15 cellular contexts compared by ENCODE assay signal in the genomic region with DNA sequence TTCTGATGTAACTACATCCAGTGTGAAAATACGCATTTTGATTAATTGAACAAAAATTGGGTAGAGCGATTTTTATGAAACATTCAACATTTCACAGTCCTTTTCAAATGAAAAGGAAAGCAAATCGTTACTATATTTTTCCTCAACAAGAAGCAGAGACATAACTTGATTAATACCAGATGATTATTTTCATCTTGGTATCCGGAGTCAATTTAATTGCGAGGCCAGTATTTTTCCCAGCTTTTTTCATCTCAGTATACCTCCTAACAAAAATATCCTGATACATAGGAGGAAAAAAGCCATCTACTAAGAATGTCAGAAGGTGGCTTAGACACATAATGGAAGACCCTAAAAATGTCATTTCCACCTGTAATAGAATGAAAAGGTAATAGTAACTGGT. TPM values are rescaled to one million over a fixed set of nuclear protein-coding genes. Genes with fewer than 3 reads are reported as not detected.
DNase-seq lines count a peak whose midpoint lies in the region; ATAC-seq and TF ChIP-seq lines count a peak whose summit lies in the region.
"Had no signal": no experiment of that assay in that cellular context is flagged by ENCODE, and none has a peak within 500 bp of the region (broad histone marks: within the 10 kb centered on the region; RNA-seq: fewer than 3 reads in every experiment).

No MANE protein-coding gene starts in this region.

- no peaks in the 10 kb centered on the region for H3K27me3 ChIP-seq in BJ (ENCODE audit: control insufficient read depth, insufficient read depth, low read length)
- no peaks in the 10 kb centered on the region for H3K27me3 ChIP-seq in gastroesophageal sphincter
- no peaks in the 10 kb centered on the region for H3K27me3 ChIP-seq in skeletal muscle satellite cell (ENCODE audit: control insufficient read depth, insufficient read depth, low read length)
- peaks cover 41% of the 10 kb centered on the region for H3K27me3 ChIP-seq in trophoblast cell (ENCODE audit: insufficient read depth, low read length)
- H3K27me3 ChIP-seq: upper lobe of right lung had no signal

- no peak for TF ChIP-seq POLR2A in gastroesophageal sphincter (IDR thresholded peaks at IDR 0.05)

- no peak overlapping the region for H4K91ac ChIP-seq in trophoblast cell (ENCODE audit: low read depth, low read length)

- H3K4me3 ChIP-seq in BJ (ENCODE audit: low read depth, low read length) (peak overlapping the region; percentile 68), gastroesophageal sphincter (peak overlapping the region in 1 of 2 donors; percentile 77), skeletal muscle satellite cell (ENCODE audit: low read length) (no peak overlapping the region), trophoblast cell (ENCODE audit: low read depth, low read length) (no peak overlapping the region)

- TF ChIP-seq EP300 in gastroesophageal sphincter (IDR thresholded peaks at IDR 0.05) = no peak

- H3K4me1 Mint-ChIP-seq in T-helper 17 cell = peaks cover 31% of the 10 kb centered on the region

- DNase-seq in BJ (ENCODE audit: low read depth) = no peak
- no peak for DNase-seq in T-helper 17 cell
- DNase-seq in dermis blood vessel endothelial cell = no peak
- no peak for DNase-seq in SKM-1 (lab: John Stamatoyannopoulos, UW; ENCODE audit: unreplicated experiment)
- DNase-seq in SIG-M5 (lab: John Stamatoyannopoulos, UW) = no peak
- no peak for DNase-seq in trophoblast cell
- DNase-seq: activated CD4-positive, alpha-beta T cell treated with anti-CD3 and anti-CD28 coated beads, Interleukin-2, amount 50 U/mL, for 1 hour; activated naive CD4-positive, alpha-beta T cell treated with anti-CD3 and anti-CD28 coated beads for 36 hours; NCI-H146; NCI-H2227 treated with DMSO at 0.1 percent for 48 hours; spleen; upper lobe of right lung had no signal

- H3K4me1 ChIP-seq in gastroesophageal sphincter = peaks cover 1 to 94% (median 16%) of the 10 kb centered on the region in 3 donors
- H3K4me1 ChIP-seq in skeletal muscle satellite cell (ENCODE audit: control insufficient read depth, insufficient read depth, low read length) = peaks cover 77% of the 10 kb centered on the region
- peaks cover 16% of the 10 kb centered on the region in 2 experiments for H3K4me1 ChIP-seq in trophoblast cell (ENCODE audit: control insufficient read depth in 1 of 2, insufficient read depth in 2 of 2, low read length in 2 of 2)

- H3K18ac ChIP-seq in trophoblast cell (ENCODE audit: low read length) = no peak overlapping the region

- no peak overlapping the region for H3K4ac ChIP-seq in trophoblast cell (ENCODE audit: low read depth, low read length)

- no peaks in the 10 kb centered on the region for H3K79me1 ChIP-seq in trophoblast cell (ENCODE audit: low read length)

- H3K4me2 ChIP-seq in skeletal muscle satellite cell (ENCODE audit: low read length) (peak overlapping the region; percentile 94), trophoblast cell (ENCODE audit: low read length) (no peak overlapping the region)

- 23 to 48% methylated on average over 5 of the region's 5 CpGs for WGBS in gastroesophageal sphincter (ENCODE audit: low coverage in 1 of 2), 2 donors
- WGBS in trophoblast cell (ENCODE audit: extremely low coverage, insufficient coverage, insufficient read length) = no CpG with 5 or more reads among the region's 5 CpGs

- no peaks in the 10 kb centered on the region for H3K27me3 Mint-ChIP-seq in T-helper 17 cell

- no peak overlapping the region for H2BK5ac ChIP-seq in trophoblast cell (ENCODE audit: low read depth, low read length, poor library complexity)

- no peaks in the 10 kb centered on the region for H3K79me2 ChIP-seq in trophoblast cell (ENCODE audit: control insufficient read depth, insufficient read depth, low read length, poor library complexity)

- no peak overlapping the region for H2AK5ac ChIP-seq in trophoblast cell (ENCODE audit: low read length)

- no peak overlapping the region for H3K23ac ChIP-seq in trophoblast cell (ENCODE audit: low read length)

- H3K14ac ChIP-seq in trophoblast cell (ENCODE audit: low read length) = no peak overlapping the region

- H3K27ac ChIP-seq in gastroesophageal sphincter (peak overlapping the region; percentile 16 to 98 (median 84)), trophoblast cell (ENCODE audit: low read depth, low read length) (no peak overlapping the region)
- H3K27ac ChIP-seq: parathyroid adenoma, spleen, upper lobe of right lung had no signal

- peaks cover 2% of the 10 kb centered on the region for H3K36me3 Mint-ChIP-seq in T-helper 17 cell (ENCODE audit: low read depth)

- no peak overlapping the region for H3K4me3 Mint-ChIP-seq in T-helper 17 cell
- H3K4me3 Mint-ChIP-seq: activated naive CD4-positive, alpha-beta T cell treated with anti-CD3 and anti-CD28 coated beads for 36 hours had no signal

- H4K12ac ChIP-seq in trophoblast cell (ENCODE audit: low read depth, low read length) = no peak overlapping the region

- no peak overlapping the region for H2BK120ac ChIP-seq in trophoblast cell (ENCODE audit: insufficient read depth, low read length, poor library complexity)

- peaks cover 6% of the 10 kb centered on the region for H3K36me3 ChIP-seq in BJ (ENCODE audit: control insufficient read depth, insufficient read depth, low read length)
- H3K36me3 ChIP-seq in gastroesophageal sphincter = peaks cover 0 to 26% of the 10 kb centered on the region in 2 donors
- H3K36me3 ChIP-seq in skeletal muscle satellite cell (ENCODE audit: insufficient read depth, low read length) = peaks cover 17% of the 10 kb centered on the region
- peaks cover 0 to 4% of the 10 kb centered on the region in 2 experiments for H3K36me3 ChIP-seq in trophoblast cell (ENCODE audit: control insufficient read depth in 1 of 2, insufficient read depth in 2 of 2, low read length in 2 of 2)

- CTCF ChIA-PET in BJ (lab: Yijun Ruan, JAX) = interaction anchor here (0.7 to 1.3 kb wide), 3 partner anchors 12 to 547 kb away, joined by 3 to 5 read pairs (median 3); no protein-coding TSS in a partner anchor

- peak overlapping the region; percentile 87 for H3K9ac ChIP-seq in skeletal muscle satellite cell (ENCODE audit: low read depth, low read length)
- H3K9ac ChIP-seq in trophoblast cell (ENCODE audit: low read length) = no peak overlapping the region
- H3K9ac ChIP-seq: parathyroid adenoma had no signal

- H4K8ac ChIP-seq in trophoblast cell (ENCODE audit: low read depth, low read length) = no peak overlapping the region

- POLR2A ChIA-PET in BJ (lab: Charles Lee) = no interaction called here

- TF ChIP-seq CTCF in BJ (IDR thresholded peaks at IDR 0.05; ENCODE audit: insufficient read depth, low read depth, low read length) = no peak
- no peak for TF ChIP-seq CTCF in gastroesophageal sphincter (IDR thresholded peaks at IDR 0.05)

- ATAC-seq in T-helper 17 cell = no peak
- ATAC-seq in gastroesophageal sphincter = no peak
- ATAC-seq: upper lobe of right lung had no signal

- no peak overlapping the region for H2BK12ac ChIP-seq in trophoblast cell (ENCODE audit: low read length)

- peak overlapping the region; percentile 34 for H3K27ac Mint-ChIP-seq in T-helper 17 cell
- H3K27ac Mint-ChIP-seq: activated naive CD4-positive, alpha-beta T cell treated with anti-CD3 and anti-CD28 coated beads for 36 hours had no signal

- no peaks in the 10 kb centered on the region for H3K9me3 ChIP-seq in T-helper 17 cell (ENCODE audit: control insufficient read depth, low read length, poor library complexity, severe bottlenecking)
- no peaks in the 10 kb centered on the region for H3K9me3 ChIP-seq in gastroesophageal sphincter
- H3K9me3 ChIP-seq in skeletal muscle satellite cell (replicated peaks; ENCODE audit: low read length) = no peaks in the 10 kb centered on the region
- H3K9me3 ChIP-seq in trophoblast cell (ENCODE audit: insufficient read depth, low read depth, low read length) = peaks cover 1% of the 10 kb centered on the region
- H3K9me3 ChIP-seq: spleen, upper lobe of right lung had no signal

- no peak overlapping the region for H2AFZ ChIP-seq in trophoblast cell (ENCODE audit: insufficient read depth, low read length, poor library complexity)
- H2AFZ ChIP-seq: parathyroid adenoma had no signal

RNA-seq across cellular contexts. Expression of a gene that starts 6.0 kb away (rescaled TPM):
- polyA plus RNA-seq in BJ (2011; rRNA removed) = 63.0 and 70.3 TPM in 2 replicates
- polyA minus RNA-seq in BJ (2011; rRNA and poly(A)+ RNA removed) = 58.4 and 99.1 TPM in 2 replicates
- total RNA-seq in T-helper 17 cell = 10 to 100 TPM; 20.8 to 25.1 TPM
- 10 to 100 TPM; 24.9 to 46.8 (median 29.6) TPM for total RNA-seq in gastroesophageal sphincter
- total RNA-seq in skeletal muscle satellite cell (2012; rRNA removed) = 9.9 and 12.7 TPM in 2 replicates
- 21.1 and 23.0 TPM in 2 replicates for total RNA-seq in dermis blood vessel endothelial cell
- polyA plus RNA-seq in trophoblast cell (2013) = 2.7 and 3.5 TPM in 2 replicates

RNA-seq across cellular contexts. Expression of a gene that starts 7.6 kb away (rescaled TPM):
- polyA plus RNA-seq in BJ (2011; rRNA removed) = 19.3 and 23.9 TPM in 2 replicates
- 29.9 and 37.0 TPM in 2 replicates for polyA minus RNA-seq in BJ (2011; rRNA and poly(A)+ RNA removed)
- total RNA-seq in T-helper 17 cell (10 to 100 TPM; 17.5 to 17.6 TPM), gastroesophageal sphincter (10 to 100 TPM; 22.3 to 41.7 (median 33.8) TPM), dermis blood vessel endothelial cell (10.0 and 15.0 TPM in 2 replicates)
- 4.6 and 6.1 TPM in 2 replicates for total RNA-seq in skeletal muscle satellite cell (2012; rRNA removed)
- polyA plus RNA-seq in trophoblast cell (2013) = 1.2 and 1.4 TPM in 2 replicates
